Comparison of ENCODE assay signal across 21 cellular contexts in the genomic region with DNA sequence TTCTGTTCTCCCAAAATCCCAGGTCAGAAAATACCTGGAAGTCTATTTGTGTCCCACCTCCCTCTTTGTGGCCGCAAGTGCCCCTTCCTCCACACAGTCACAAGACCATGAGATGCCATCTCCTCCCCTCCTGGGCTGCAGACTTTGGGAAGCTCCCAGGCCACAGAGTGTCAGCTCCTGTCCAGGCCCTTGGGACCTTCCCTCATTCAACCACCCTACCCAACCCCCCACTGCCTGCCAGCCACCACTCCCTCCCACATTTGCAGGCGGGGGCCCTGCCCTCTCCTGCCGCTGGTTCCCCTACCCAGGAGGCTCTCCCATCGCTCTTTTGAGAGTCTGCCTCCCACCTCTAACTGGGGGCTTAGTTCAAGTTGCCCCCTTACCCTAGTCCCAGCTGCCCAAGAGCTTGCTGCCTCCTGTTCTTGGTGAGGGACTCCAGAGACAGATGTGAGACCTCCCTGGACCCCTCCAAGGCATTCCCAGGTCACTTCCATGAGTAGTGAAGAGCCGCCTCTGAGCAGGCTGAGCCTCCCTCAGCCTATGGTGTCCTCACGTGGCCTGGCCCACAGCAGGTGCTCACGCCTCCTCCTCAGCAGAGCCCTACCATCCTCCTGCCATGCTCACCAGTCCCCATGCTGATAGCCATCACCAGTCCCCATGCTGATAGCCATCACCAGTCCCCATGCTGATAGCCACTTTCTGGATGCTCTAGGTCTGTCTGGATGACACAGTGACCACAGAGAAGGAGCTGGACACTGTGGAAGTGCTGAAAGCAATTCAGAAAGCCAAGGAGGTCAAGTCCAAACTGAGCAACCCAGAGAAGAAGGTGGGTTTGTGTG.
"Had no signal": no experiment of that assay in that cellular context is flagged by ENCODE, and none has a peak within 500 bp of the region (broad histone marks: within the 10 kb centered on the region; RNA-seq: fewer than 3 reads in every experiment).

No MANE protein-coding gene starts in this region.

- H3K27me3 Mint-ChIP-seq: activated CD4-positive, alpha-beta T cell treated with anti-CD3 and anti-CD28 coated beads for 36 hours; activated naive CD4-positive, alpha-beta T cell treated with anti-CD3 and anti-CD28 coated beads, Interleukin-2, amount 10 ng/mL, durations not matched to agents 7 days and 5 days; central memory CD8-positive, alpha-beta T cell; memory B cell had no signal

- H3K4me3 Mint-ChIP-seq: activated CD4-positive, alpha-beta T cell treated with anti-CD3 and anti-CD28 coated beads for 36 hours; activated naive CD4-positive, alpha-beta T cell treated with anti-CD3 and anti-CD28 coated beads, Interleukin-2, amount 10 ng/mL, durations not matched to agents 7 days and 5 days; central memory CD8-positive, alpha-beta T cell; memory B cell; nephron; WTC11 had no signal

- H3K27ac Mint-ChIP-seq: activated CD4-positive, alpha-beta T cell treated with anti-CD3 and anti-CD28 coated beads for 36 hours; activated naive CD4-positive, alpha-beta T cell treated with anti-CD3 and anti-CD28 coated beads, Interleukin-2, amount 10 ng/mL, durations not matched to agents 7 days and 5 days; memory B cell; nephron; WTC11 had no signal

- H3K79me2 ChIP-seq: hepatocyte, parathyroid adenoma had no signal

- H3K27ac ChIP-seq: ascending aorta, brain microvascular endothelial cell, hepatocyte, parathyroid adenoma, thyroid gland had no signal

- H3K4me3 ChIP-seq: ascending aorta, hepatocyte, thyroid gland had no signal

- H2AFZ ChIP-seq: hepatocyte, parathyroid adenoma had no signal

- H3K9me3 ChIP-seq: ascending aorta, thyroid gland had no signal

- ATAC-seq: activated CD4-positive, alpha-beta T cell treated with anti-CD3 and anti-CD28 coated beads for 36 hours; sciatic nerve; WTC11 had no signal

- H3K4me2 ChIP-seq: hepatocyte had no signal

- H3K9me3 Mint-ChIP-seq: activated naive CD4-positive, alpha-beta T cell treated with anti-CD3 and anti-CD28 coated beads, Interleukin-2, amount 10 ng/mL, durations not matched to agents 7 days and 5 days; central memory CD8-positive, alpha-beta T cell; memory B cell; nephron; WTC11 had no signal

- H3K4me1 ChIP-seq: parathyroid adenoma, thyroid gland had no signal

- H3K4me1 Mint-ChIP-seq: activated CD4-positive, alpha-beta T cell treated with anti-CD3 and anti-CD28 coated beads for 36 hours; activated naive CD4-positive, alpha-beta T cell treated with anti-CD3 and anti-CD28 coated beads, Interleukin-2, amount 10 ng/mL, durations not matched to agents 7 days and 5 days; central memory CD8-positive, alpha-beta T cell; memory B cell; WTC11 had no signal

- DNase-seq: activated CD4-positive, alpha-beta T cell treated with anti-CD3 and anti-CD28 coated beads for 36 hours; activated CD4-positive, alpha-beta T cell treated with anti-CD3 and anti-CD28 coated beads, Interleukin-2, amount 50 U/mL, for 48 hours; activated effector memory CD4-positive, alpha-beta T cell treated with Interleukin-2 at 50 U/mL for 16 hours; activated naive CD4-positive, alpha-beta T cell treated with anti-CD3 and anti-CD28 coated beads, Interleukin-2, amount 10 ng/mL, durations not matched to agents 7 days and 5 days; activated T-cell treated with anti-CD3 and anti-CD28 coated beads, Interleukin-2, amount 50 U/mL, for 48 hours; brain microvascular endothelial cell; foreskin fibroblast; kidney glomerular epithelial cell; small intestine; stimulated activated CD4-positive, alpha-beta T cell treated with anti-CD3 and anti-CD28 coated beads, Interleukin-2, amount 100 ng/mL, for 24 hours; stimulated activated naive CD4-positive, alpha-beta T cell treated with Interleukin-2 at 50 U/mL for 16 hours; T-helper 9 cell; thyroid gland had no signal

- H3K9ac ChIP-seq: parathyroid adenoma had no signal

- H3K27me3 ChIP-seq: ascending aorta, brain microvascular endothelial cell, hepatocyte, thyroid gland had no signal
